In the genomic region with DNA sequence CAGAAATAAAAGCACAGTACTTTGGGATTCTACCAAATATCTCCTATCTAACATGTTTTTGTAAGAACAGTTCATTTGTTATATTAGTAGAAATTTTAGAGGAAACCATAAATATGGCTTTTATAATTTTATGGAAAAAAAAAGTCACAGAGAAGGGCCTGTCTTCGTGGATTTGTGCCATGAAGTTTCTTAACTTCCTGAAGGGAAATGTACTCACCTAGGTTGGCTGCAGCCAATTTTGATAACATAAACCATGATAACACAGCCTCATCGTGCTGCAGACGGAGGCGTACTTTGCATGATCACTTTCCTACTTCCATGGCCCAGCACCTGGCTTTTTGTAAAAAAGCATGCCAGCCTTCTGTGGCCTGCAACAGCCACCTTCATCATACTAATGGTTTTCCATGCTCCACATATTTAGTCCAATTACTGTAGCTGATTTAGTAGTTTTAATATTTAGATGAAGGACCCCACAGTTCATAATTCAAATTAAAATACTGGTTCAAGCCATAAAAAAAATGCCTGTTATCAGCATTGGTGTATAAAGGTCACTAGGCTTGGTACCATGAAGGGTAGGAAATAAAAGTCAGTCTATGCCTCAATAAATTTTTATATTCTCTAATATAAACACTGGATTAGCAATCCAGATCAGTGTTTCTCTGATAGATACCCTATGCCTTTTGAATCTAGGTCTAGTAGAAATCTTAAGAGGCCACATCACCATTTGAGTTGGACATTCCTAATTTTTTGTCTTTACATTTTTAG, we compare ENCODE assay signal across 1 cellular context.
TF ChIP-seq lines count a peak whose summit lies in the region.

No MANE protein-coding gene starts in this region.

TF ChIP-seq in IMR-90, 13 proteins besides CTCF, POLR2A, EP300 and RAD21 (continued from another document):
- TF ChIP-seq, protein P1, sequence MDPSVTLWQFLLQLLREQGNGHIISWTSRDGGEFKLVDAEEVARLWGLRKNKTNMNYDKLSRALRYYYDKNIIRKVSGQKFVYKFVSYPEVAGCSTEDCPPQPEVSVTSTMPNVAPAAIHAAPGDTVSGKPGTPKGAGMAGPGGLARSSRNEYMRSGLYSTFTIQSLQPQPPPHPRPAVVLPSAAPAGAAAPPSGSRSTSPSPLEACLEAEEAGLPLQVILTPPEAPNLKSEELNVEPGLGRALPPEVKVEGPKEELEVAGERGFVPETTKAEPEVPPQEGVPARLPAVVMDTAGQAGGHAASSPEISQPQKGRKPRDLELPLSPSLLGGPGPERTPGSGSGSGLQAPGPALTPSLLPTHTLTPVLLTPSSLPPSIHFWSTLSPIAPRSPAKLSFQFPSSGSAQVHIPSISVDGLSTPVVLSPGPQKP (IDR thresholded peaks at IDR 0.05; ENCODE audit: borderline replicate concordance, low read depth, low read length) = no peak
- TF ChIP-seq MAZ (IDR thresholded peaks at IDR 0.05; ENCODE audit: borderline replicate concordance, low read depth, low read length) (no peak), RFX5 (IDR thresholded peaks at IDR 0.05; ENCODE audit: low read depth, low read length) (no peak), CEBPB (IDR thresholded peaks at IDR 0.05; ENCODE audit: low read depth, low read length) (no peak)
